ENCODE assay signal across 14 cellular contexts in genomic region chr12:118166946-118167345, GRCh38. TPM values are rescaled to one million over a fixed set of nuclear protein-coding genes. Genes with fewer than 3 reads are reported as not detected.
DNase-seq lines count a peak whose midpoint lies in the region; ATAC-seq and TF ChIP-seq lines count a peak whose summit lies in the region.
"Had no signal": no experiment of that assay in that cellular context is flagged by ENCODE, and none has a peak within 500 bp of the region (broad histone marks: within the 10 kb centered on the region; RNA-seq: fewer than 3 reads in every experiment).

No MANE protein-coding gene starts in this region.

- no peaks in the 10 kb centered on the region for H3K27me3 Mint-ChIP-seq in osteocyte (ENCODE audit: unreplicated experiment)

- H3K4me1 Mint-ChIP-seq in osteocyte (ENCODE audit: unreplicated experiment), result no peaks in the 10 kb centered on the region

- TF ChIP-seq CTCF in osteocyte (IDR thresholded peaks at IDR 0.05) (no peak), BE2C (IDR thresholded peaks at IDR 0.05; ENCODE audit: low read depth, low read length) (no peak)

- ATAC-seq in GM18499 (IDR thresholded peaks at IDR 0.05; ENCODE audit: insufficient read depth, unreplicated experiment) (peak; percentile 99), GM19372 (IDR thresholded peaks at IDR 0.05; ENCODE audit: low read depth, unreplicated experiment) (peak; percentile 98), HG02885 (IDR thresholded peaks at IDR 0.05; ENCODE audit: poor library complexity, unreplicated experiment) (peak; percentile 98)
- ATAC-seq: HCT116, heart left ventricle had no signal

- H3K9me3 Mint-ChIP-seq in osteocyte (ENCODE audit: unreplicated experiment), result no peaks in the 10 kb centered on the region

- no peaks in the 10 kb centered on the region for H3K9me3 ChIP-seq in BE2C
- H3K9me3 ChIP-seq: heart left ventricle, SJSA1, thyroid gland had no signal

- H3K36me3 Mint-ChIP-seq in osteocyte (ENCODE audit: unreplicated experiment), result peaks cover 34% of the 10 kb centered on the region

- H3K36me3 ChIP-seq in BE2C, result peaks cover 4% of the 10 kb centered on the region

- no peaks in the 10 kb centered on the region for H3K4me1 ChIP-seq in BE2C
- H3K4me1 ChIP-seq: heart left ventricle, SJSA1 had no signal

- no peaks in the 10 kb centered on the region for H3K27me3 ChIP-seq in BE2C
- H3K27me3 ChIP-seq: cardiac muscle cell, heart left ventricle, SJSA1, thyroid gland had no signal

- no peak overlapping the region for H3K4me3 Mint-ChIP-seq in osteocyte (ENCODE audit: unreplicated experiment)

- DNase-seq in MV-4-11 (lab: John Stamatoyannopoulos, UW) (peak; percentile 84), osteocyte (ENCODE audit: extremely low spot score, unreplicated experiment) (no peak), BE2C (no peak)
- no peak for DNase-seq in effector CD8-positive, alpha-beta T cell (lab: John Stamatoyannopoulos, UW)
- no peak for DNase-seq in activated CD4-positive, alpha-beta T cell treated with anti-CD3 and anti-CD28 coated beads, Interleukin-2, amount 50 U/mL, for 48 hours
- DNase-seq: heart left ventricle, NCI-H2029, thyroid gland had no signal

- no peak overlapping the region for H3K4me3 ChIP-seq in BE2C (ENCODE audit: low read depth, low read length)
- H3K4me3 ChIP-seq: cardiac muscle cell, heart left ventricle, SJSA1, thyroid gland had no signal

- no peak overlapping the region for H3K27ac Mint-ChIP-seq in osteocyte (ENCODE audit: unreplicated experiment)

RNA-seq across cellular contexts. Expression of gene PEBP1, which starts 31.0 kb away (rescaled TPM):
- 216 and 221 TPM in 2 replicates for total RNA-seq in osteocyte
- polyA plus RNA-seq in BE2C (2012; ENCODE audit: insufficient read depth, insufficient read length, low read depth), result 362 TPM
